20 cellular contexts compared by ENCODE assay signal in genomic region chr18:9671214-9671613, GRCh38.
"Had no signal": no experiment of that assay in that cellular context is flagged by ENCODE, and none has a peak within 500 bp of the region (broad histone marks: within the 10 kb centered on the region; RNA-seq: fewer than 3 reads in every experiment).

No MANE protein-coding gene starts in this region.

- H3K9me3 Mint-ChIP-seq: activated naive CD4-positive, alpha-beta T cell treated with anti-CD3 and anti-CD28 coated beads, Interleukin-2, amount 50 U/mL, for 24 hours; activated T-cell treated with anti-CD3 and anti-CD28 coated beads, Interleukin-2, amount 50 U/mL, for 72 hours; immature natural killer cell; natural killer cell; stimulated activated memory B cell treated with anti-CD40 and anti-IgM and Interleukin-4, amounts not matched to agents 10 μg/mL and 1 μg/mL and 100 μg/mL, for 72 hours had no signal

- H3K27me3 ChIP-seq: adrenal gland, cardiac muscle cell, neutrophil, upper lobe of right lung had no signal

- ATAC-seq: activated T-cell treated with anti-CD3 and anti-CD28 coated beads, Interleukin-2, amount 50 U/mL, for 72 hours; natural killer cell; sciatic nerve; stimulated activated memory B cell treated with anti-CD40 and anti-IgM and Interleukin-4, amounts not matched to agents 10 μg/mL and 1 μg/mL and 100 μg/mL, for 72 hours; T-helper 17 cell; upper lobe of right lung had no signal

- H3K79me2 ChIP-seq: parathyroid adenoma had no signal

- H3K36me3 ChIP-seq: adrenal gland, cardiac muscle cell, neutrophil, thoracic aorta, upper lobe of right lung, WERI-Rb-1 had no signal

- H3K4me1 ChIP-seq: parathyroid adenoma had no signal

- H3K27me3 Mint-ChIP-seq: stimulated activated memory B cell treated with anti-CD40 and anti-IgM and Interleukin-4, amounts not matched to agents 10 μg/mL and 1 μg/mL and 100 μg/mL, for 72 hours had no signal

- H3K4me3 Mint-ChIP-seq: activated naive CD4-positive, alpha-beta T cell treated with anti-CD3 and anti-CD28 coated beads, Interleukin-2, amount 50 U/mL, for 24 hours; activated T-cell treated with anti-CD3 and anti-CD28 coated beads, Interleukin-2, amount 50 U/mL, for 72 hours; immature natural killer cell; natural killer cell; stimulated activated memory B cell treated with anti-CD40 and anti-IgM and Interleukin-4, amounts not matched to agents 10 μg/mL and 1 μg/mL and 100 μg/mL, for 72 hours; T-helper 17 cell had no signal

- H3K27ac Mint-ChIP-seq: activated naive CD4-positive, alpha-beta T cell treated with anti-CD3 and anti-CD28 coated beads, Interleukin-2, amount 50 U/mL, for 24 hours; activated T-cell treated with anti-CD3 and anti-CD28 coated beads, Interleukin-2, amount 50 U/mL, for 72 hours; immature natural killer cell; natural killer cell; stimulated activated memory B cell treated with anti-CD40 and anti-IgM and Interleukin-4, amounts not matched to agents 10 μg/mL and 1 μg/mL and 100 μg/mL, for 72 hours had no signal

- H3K36me3 Mint-ChIP-seq: activated naive CD4-positive, alpha-beta T cell treated with anti-CD3 and anti-CD28 coated beads, Interleukin-2, amount 50 U/mL, for 24 hours; immature natural killer cell; natural killer cell; stimulated activated memory B cell treated with anti-CD40 and anti-IgM and Interleukin-4, amounts not matched to agents 10 μg/mL and 1 μg/mL and 100 μg/mL, for 72 hours had no signal

- H3K27ac ChIP-seq: adrenal gland, cardiac muscle cell, parathyroid adenoma, thoracic aorta, upper lobe of right lung, WERI-Rb-1 had no signal

- H3K9me3 ChIP-seq: adrenal gland, neutrophil, thoracic aorta, upper lobe of right lung had no signal

- DNase-seq: activated CD4-positive, alpha-beta T cell treated with anti-CD3 and anti-CD28 coated beads, Interleukin-2, amount 50 U/mL, for 4 hours; activated effector memory CD4-positive, alpha-beta T cell treated with anti-CD3 and anti-CD28 coated beads, Interleukin-2, amount 50 U/mL, for 16 hours; activated T-cell treated with anti-CD3 and anti-CD28 coated beads, Interleukin-2, amount 50 U/mL, for 72 hours; adrenal gland; dermis blood vessel endothelial cell; effector memory CD4-positive, alpha-beta T cell; immature natural killer cell; natural killer cell; stimulated activated CD4-positive, alpha-beta T cell treated with anti-CD3 and anti-CD28 coated beads, Interleukin-4, amount 100 ng/mL, for 4 hours; T-helper 17 cell; upper lobe of right lung; WERI-Rb-1 had no signal

- H3K9ac ChIP-seq: parathyroid adenoma had no signal

- H2AFZ ChIP-seq: parathyroid adenoma had no signal

- H3K4me2 ChIP-seq: smooth muscle cell had no signal

- H3K4me3 ChIP-seq: adrenal gland, cardiac muscle cell, smooth muscle cell, thoracic aorta, upper lobe of right lung had no signal
